Comparison of ENCODE assay signal across 8 cellular contexts in the genomic region with DNA sequence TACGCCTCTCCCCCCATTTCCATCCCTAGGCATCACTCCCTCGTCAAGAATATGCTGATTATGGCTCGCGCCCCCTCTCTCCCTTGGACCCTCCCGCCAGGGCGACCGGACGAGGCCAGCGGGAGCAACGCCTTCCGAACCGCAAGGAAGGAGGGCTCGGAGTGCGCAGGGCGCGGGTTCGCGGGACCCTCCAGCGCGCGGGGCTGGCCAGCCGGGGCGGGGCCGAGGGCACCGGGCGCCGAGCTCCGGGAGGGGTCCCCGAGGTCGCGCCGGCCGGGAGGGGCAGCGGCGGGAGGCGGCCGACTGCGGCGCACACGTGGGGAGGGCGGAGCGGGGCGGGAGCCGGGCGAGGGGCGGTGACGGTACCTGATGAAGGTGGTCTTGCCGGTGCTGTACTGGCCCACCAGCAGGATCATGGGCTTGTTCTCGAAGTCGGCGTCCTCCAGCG. TPM values are rescaled to one million over a fixed set of nuclear protein-coding genes. Genes with fewer than 3 reads are reported as not detected.
DNase-seq lines count a peak whose midpoint lies in the region; ATAC-seq, FAIRE-seq and TF ChIP-seq lines count a peak whose summit lies in the region.

No MANE protein-coding gene starts in this region.

- no TSS peak for BruUV-seq in mammary epithelial cell (replicated peaks; lab: Mats Ljungman, UMichigan)

- H3K4me1 ChIP-seq in DND-41 (ENCODE audit: insufficient read depth, low read length) (peaks cover 19% of the 10 kb centered on the region), HUES6 (ENCODE audit: control insufficient read depth, insufficient read depth, low read length) (peaks cover 18% of the 10 kb centered on the region), mammary epithelial cell (ENCODE audit: insufficient read depth, low read length) (peaks cover 42% of the 10 kb centered on the region), right lobe of liver (peaks cover 0 to 14% (median 3%) of the 10 kb centered on the region in 4 donors), tibial artery (peaks cover 0 to 47% (median 26%) of the 10 kb centered on the region in 4 donors)

- H3K4me2 ChIP-seq in DND-41 (ENCODE audit: insufficient read depth, low read length) = peak overlapping the region; percentile 83
- peak overlapping the region; percentile 83 for H3K4me2 ChIP-seq in mammary epithelial cell (ENCODE audit: insufficient read depth, low read depth, low read length)

- TF ChIP-seq POLR2A in right lobe of liver (IDR thresholded peaks at IDR 0.05) (no peak), GM12892 (IDR thresholded peaks at IDR 0.05; ENCODE audit: low read depth, low read length) (no peak)

- ATAC-seq in DND-41 (ENCODE audit: insufficient read depth, low read depth) = peak; percentile 15
- ATAC-seq in GM21381 (IDR thresholded peaks at IDR 0.05; ENCODE audit: unreplicated experiment) = peak; percentile 19
- ATAC-seq in right lobe of liver = peak; percentile 21 to 67 (median 53)

- in situ Hi-C loops in mammary epithelial cell (cut with MboI; ENCODE audit: low sequenced_read_pairs in 2 of 2) = no loop called here

- no peak for FAIRE-seq in GM12892 (lab: Jason Lieb, UNC)

- dilution Hi-C loops in mammary epithelial cell (cut with HindIII; ENCODE audit: low sequenced_read_pairs) = no loop called here

- H3K27me3 ChIP-seq in DND-41 (ENCODE audit: insufficient read depth, low read length, poor library complexity) (peaks cover 27% of the 10 kb centered on the region), HUES6 (ENCODE audit: control insufficient read depth, insufficient read depth, low read length) (no peaks in the 10 kb centered on the region), mammary epithelial cell (ENCODE audit: insufficient read depth, low read length) (no peaks in the 10 kb centered on the region), right lobe of liver (no peaks in the 10 kb centered on the region), tibial artery (no peaks in the 10 kb centered on the region)

- H3K9ac ChIP-seq in DND-41 (ENCODE audit: low read depth, low read length) (peak overlapping the region; percentile 33; the same call in 1 of the 2 replicates), HUES6 (ENCODE audit: low read length) (peak overlapping the region; percentile 96), mammary epithelial cell (ENCODE audit: insufficient read depth, low read length) (peak overlapping the region; percentile 91)

- H2AFZ ChIP-seq in DND-41 (ENCODE audit: low read depth, low read length) (peak overlapping the region; percentile 33; the same call in 1 of the 2 replicates), mammary epithelial cell (ENCODE audit: low read depth, low read length) (peak overlapping the region; percentile 72)

- no peaks in the 10 kb centered on the region for H4K20me1 ChIP-seq in DND-41 (ENCODE audit: insufficient read depth, low read length)
- H4K20me1 ChIP-seq in mammary epithelial cell (ENCODE audit: insufficient read depth, low read length) = no peaks in the 10 kb centered on the region

- no peak for DNase-seq in DND-41
- no peak for DNase-seq in mammary epithelial cell
- peak in 2 of 3 donors; percentile 61 to 70 for DNase-seq in right lobe of liver
- no peak for DNase-seq in tibial artery
- DNase-seq in NCI-H1930 (lab: John Stamatoyannopoulos, UW) = no peak
- no peak for DNase-seq in GM12892 (ENCODE audit: insufficient read length)

- intact Hi-C loops in mammary epithelial cell (cut with micrococcal nuclease) (loop anchor here (1.0 to 5.0 kb wide), 5 partner anchors 38 to 198 kb away; a partner anchor contains a TSS), right lobe of liver (cut with DNase I) (no loop called here), tibial artery (cut with DNase I; ENCODE audit: low total_unique reads) (loop anchor here (5.0 kb wide), 2 partner anchors 40 to 145 kb away; a partner anchor contains a TSS)

- no peak overlapping the region for H3K27ac ChIP-seq in DND-41 (ENCODE audit: low read length)
- peak overlapping the region; percentile 81 for H3K27ac ChIP-seq in HUES6 (ENCODE audit: low read depth, low read length)
- H3K27ac ChIP-seq in mammary epithelial cell (ENCODE audit: insufficient read depth, low read depth, low read length) = peak overlapping the region; percentile 74
- peak overlapping the region; percentile 87 to 96 (median 88) for H3K27ac ChIP-seq in right lobe of liver
- peak overlapping the region; percentile 92 to 97 for H3K27ac ChIP-seq in tibial artery

- TF ChIP-seq CTCF in DND-41 (IDR thresholded peaks at IDR 0.05; ENCODE audit: borderline replicate concordance, extremely low read depth, low read length, poor library complexity, severe bottlenecking) (no peak), mammary epithelial cell (conservative IDR thresholded peaks at IDR 0.05 in 1 of 2, IDR thresholded peaks at IDR 0.05 in 1 of 2; ENCODE audit: extremely low read depth in 1 of 2, insufficient read depth in 1 of 2, low read depth in 1 of 2, low read length in 2 of 2) (no peak), right lobe of liver (IDR thresholded peaks at IDR 0.05) (no peak), tibial artery (IDR thresholded peaks at IDR 0.05) (no peak)

- no peaks in the 10 kb centered on the region for H3K9me3 ChIP-seq in DND-41 (ENCODE audit: insufficient read depth, low read length, severe bottlenecking)
- H3K9me3 ChIP-seq in HUES6 (ENCODE audit: control insufficient read depth, insufficient read depth, low read depth, low read length) = no peaks in the 10 kb centered on the region
- no peaks in the 10 kb centered on the region for H3K9me3 ChIP-seq in mammary epithelial cell (replicated peaks; ENCODE audit: insufficient read depth, low read length)
- H3K9me3 ChIP-seq in right lobe of liver = no peaks in the 10 kb centered on the region
- no peaks in the 10 kb centered on the region for H3K9me3 ChIP-seq in tibial artery

- 2% methylated on average over 20 of the region's 52 CpGs for WGBS in mammary epithelial cell (ENCODE audit: low coverage, missing lambda C conversion rate)
- 0% methylated on average over 10 of the region's 52 CpGs for WGBS in right lobe of liver (ENCODE audit: insufficient coverage, low coverage, low lambda C conversion rate, missing lambda C conversion rate)

- H3K79me2 ChIP-seq in DND-41 (ENCODE audit: insufficient read depth, low read length) (no peaks in the 10 kb centered on the region), mammary epithelial cell (ENCODE audit: insufficient read depth, low read length) (peaks cover 55% of the 10 kb centered on the region)

- CTCF ChIA-PET in mammary epithelial cell (lab: Charles Lee; ENCODE audit: low non-redundant PET) = interaction anchor here (0.6 kb wide), 1 partner anchor 41 kb away, joined by 9 read pairs; no protein-coding TSS in a partner anchor

- H3K4me3 ChIP-seq in DND-41 (ENCODE audit: low read depth in 1 of 2, low read length in 2 of 2) (peak overlapping the region; percentile 15 to 59; a peak in 3 of 4 replicates), HUES6 (ENCODE audit: low read depth, low read length) (peak overlapping the region; percentile 100), mammary epithelial cell (replicated peaks in 1 of 3; ENCODE audit: insufficient read depth in 1 of 3, low read depth in 2 of 3, low read length in 3 of 3) (peak overlapping the region; percentile 87 to 98 (median 98)), right lobe of liver (peak overlapping the region; percentile 93 to 99 (median 94)), tibial artery (peak overlapping the region; percentile 92 to 99)

- no peaks in the 10 kb centered on the region for H3K36me3 ChIP-seq in DND-41 (ENCODE audit: insufficient read depth, low read length)
- H3K36me3 ChIP-seq in HUES6 (ENCODE audit: control insufficient read depth, insufficient read depth, low read length) = no peaks in the 10 kb centered on the region
- no peaks in the 10 kb centered on the region for H3K36me3 ChIP-seq in mammary epithelial cell (ENCODE audit: insufficient read depth, low read length)
- H3K36me3 ChIP-seq in right lobe of liver = no peaks in the 10 kb centered on the region
- no peaks in the 10 kb centered on the region for H3K36me3 ChIP-seq in tibial artery

RNA-seq across cellular contexts. Expression of a gene that starts 0.4 kb away (rescaled TPM):
- total RNA-seq in mammary epithelial cell (10 to 100 TPM; 53.6 to 65.0 TPM), right lobe of liver (10 to 100 TPM in 3 of 6 experiments, 1 to 10 TPM in 3; 4.7 to 21.5 (median 11.1) TPM)
- 55.8 TPM for polyA plus RNA-seq in mammary epithelial cell
- 66.8 TPM for polyA minus RNA-seq in mammary epithelial cell
- polyA plus RNA-seq in GM12892 (2012; ENCODE audit: missing spikeins) = 19.9 TPM

RNA-seq across cellular contexts. Expression of a gene that starts 48.9 kb away (rescaled TPM):
- total RNA-seq in mammary epithelial cell = under 1 TPM in 1 of 2 donors, not detected in 1; 0.45 TPM
- 0.07 TPM for polyA plus RNA-seq in mammary epithelial cell
- not detected for polyA minus RNA-seq in mammary epithelial cell
- not detected for total RNA-seq in right lobe of liver
- not detected for polyA plus RNA-seq in GM12892 (2012; ENCODE audit: missing spikeins)

Comparison
In these comparisons a context has a peak if more than half of its experiments do, and no peak if none do; other contexts are left out.
1. DNase-seq: peak in right lobe of liver (2 of 3); none in DND-41 (single experiment), mammary epithelial cell (single experiment), tibial artery (0 of 2), NCI-H1930 (0 of 2) and GM12892 (single experiment).
2. H3K4me3 ChIP-seq: peak in every context shown above with its lines; median percentile 100 in HUES6; 98 in mammary epithelial cell; 96 in tibial artery; 94 in right lobe of liver; 37 in DND-41.
3. H3K9ac ChIP-seq: peak in every context shown above with its lines; median percentile 96 in HUES6; 91 in mammary epithelial cell; 33 in DND-41.
4. intact Hi-C loops: an anchor here in mammary epithelial cell (1.0 to 5.0 kb wide) and tibial artery (5.0 kb wide); none called in right lobe of liver.
5. Peak in every context shown above with its lines, with median percentiles within 50 percentile points of each other: ATAC-seq.